Comparison of ENCODE assay signal across 1 cellular context in the genomic region with DNA sequence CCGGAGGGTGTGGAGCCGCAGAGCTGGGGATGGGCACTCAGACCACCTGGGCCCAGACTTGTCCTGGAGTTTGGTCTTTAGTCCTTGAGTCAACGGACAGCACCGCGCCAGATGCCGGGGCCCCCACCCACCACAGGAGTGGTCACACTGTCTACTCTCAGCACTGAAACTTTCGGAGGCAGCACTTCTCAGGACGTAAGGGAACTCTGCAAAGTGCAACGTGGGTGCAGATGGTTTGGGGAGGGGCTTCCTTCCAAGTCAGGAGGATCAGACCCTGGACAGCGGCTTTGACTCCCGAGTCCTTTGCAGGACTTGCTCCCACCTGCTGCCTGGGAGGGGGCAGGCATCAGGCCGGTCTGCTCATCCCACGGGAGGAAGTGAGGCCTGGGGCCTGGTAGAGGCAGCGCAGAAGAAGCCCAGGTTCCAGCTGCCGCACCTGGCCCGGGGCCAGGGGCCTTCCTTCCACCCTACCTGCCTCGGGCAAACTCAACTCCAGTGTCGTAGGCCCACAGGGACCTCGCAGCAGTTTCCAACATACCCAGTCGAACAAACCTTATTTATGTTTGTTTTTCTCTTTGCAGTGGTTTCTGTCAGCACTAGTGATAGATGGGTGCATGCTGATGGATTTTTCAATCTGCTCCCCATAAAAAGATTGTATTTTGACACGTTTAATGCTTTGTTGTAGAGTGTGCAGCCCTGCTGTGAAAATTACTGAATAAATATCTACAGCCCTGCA.
TF ChIP-seq lines count a peak whose summit lies in the region.

No MANE protein-coding gene starts in this region.

TF ChIP-seq in WTC11, 78 proteins besides CTCF, POLR2A, EP300 and RAD21 (continued from another document):
- TF ChIP-seq, protein P1, sequence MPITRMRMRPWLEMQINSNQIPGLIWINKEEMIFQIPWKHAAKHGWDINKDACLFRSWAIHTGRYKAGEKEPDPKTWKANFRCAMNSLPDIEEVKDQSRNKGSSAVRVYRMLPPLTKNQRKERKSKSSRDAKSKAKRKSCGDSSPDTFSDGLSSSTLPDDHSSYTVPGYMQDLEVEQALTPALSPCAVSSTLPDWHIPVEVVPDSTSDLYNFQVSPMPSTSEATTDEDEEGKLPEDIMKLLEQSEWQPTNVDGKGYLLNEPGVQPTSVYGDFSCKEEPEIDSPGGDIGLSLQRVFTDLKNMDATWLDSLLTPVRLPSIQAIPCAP (CRISPR knock-in tag; IDR thresholded peaks at IDR 0.05) = no peak
